Comparison of ENCODE assay signal across 35 cellular contexts in the genomic region with DNA sequence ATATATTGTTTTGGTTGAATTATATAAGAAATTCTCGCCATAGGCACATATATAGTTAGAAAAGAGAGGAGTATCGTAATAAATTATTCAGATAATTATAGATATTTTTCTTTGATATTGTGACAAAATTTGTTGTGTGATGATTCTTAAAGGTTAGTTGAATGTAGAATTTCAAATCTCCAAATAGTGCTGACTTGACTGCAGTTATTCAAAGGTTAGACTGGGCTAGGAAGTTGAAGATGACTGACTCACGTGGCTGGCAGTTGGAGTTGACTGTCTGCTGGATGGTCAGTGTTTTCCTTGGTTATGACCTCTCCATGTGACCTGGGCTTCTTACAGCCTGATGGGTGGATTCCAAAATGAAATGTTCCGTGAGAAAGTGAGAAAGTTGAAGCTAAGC.
"Had no signal": no experiment of that assay in that cellular context is flagged by ENCODE, and none has a peak within 500 bp of the region (broad histone marks: within the 10 kb centered on the region; RNA-seq: fewer than 3 reads in every experiment).

No MANE protein-coding gene starts in this region.

- H3K4me3 ChIP-seq: MG63 had no signal

- H3K9me3 ChIP-seq: MG63 had no signal

- H3K27me3 ChIP-seq: MG63 had no signal

- DNase-seq: Karpas-422, Kasumi-1, MG63, MM.1S, MV-4-11, NCI-H1048, NCI-H1092, NCI-H1092 treated with DMSO at 0.1 percent for 48 hours, NCI-H1105, NCI-H1105 treated with DMSO at 0.1 percent for 48 hours, NCI-H1417, NCI-H1417 treated with DMSO at 0.1 percent for 48 hours, NCI-H1436, NCI-H1436 treated with DMSO at 0.1 percent for 48 hours, NCI-H146, NCI-H1694, NCI-H1694 treated with DMSO at 0.1 percent for 48 hours, NCI-H187, NCI-H187 treated with DMSO at 0.1 percent for 48 hours, NCI-H1930, NCI-H2029, NCI-H2029 treated with DMSO at 0.1 percent for 48 hours, NCI-H2081, NCI-H2081 treated with DMSO at 0.1 percent for 48 hours, NCI-H2107, NCI-H2171, NCI-H2171 treated with DMSO at 0.1 percent for 48 hours, NCI-H2227 treated with DMSO at 0.1 percent for 48 hours, NCI-H226, NCI-H345, NCI-H446 treated with DMSO at 0.1 percent for 48 hours, NCI-H510A, NCI-H510A treated with DMSO at 0.1 percent for 48 hours, NCI-H524, NCI-H524 treated with DMSO at 0.1 percent for 48 hours had no signal

- H3K36me3 ChIP-seq: MG63 had no signal
